Comparison of ENCODE assay signal across 20 cellular contexts in genomic region chr2:104936504-104936903, GRCh38.
DNase-seq lines count a peak whose midpoint lies in the region; ATAC-seq, FAIRE-seq and TF ChIP-seq lines count a peak whose summit lies in the region.
"Had no signal": no experiment of that assay in that cellular context is flagged by ENCODE, and none has a peak within 500 bp of the region (broad histone marks: within the 10 kb centered on the region; RNA-seq: fewer than 3 reads in every experiment).

No MANE protein-coding gene starts in this region.

- H3K36me3 Mint-ChIP-seq in GM23338 (ENCODE audit: low read depth) = no peaks in the 10 kb centered on the region
- H3K36me3 Mint-ChIP-seq: CD4-positive, alpha-beta memory T cell had no signal

- H3K36me3 ChIP-seq in GM23338 (ENCODE audit: insufficient read depth) = no peaks in the 10 kb centered on the region
- H3K36me3 ChIP-seq: HAP-1 had no signal

- H3K9me3 Mint-ChIP-seq in GM23338 = no peaks in the 10 kb centered on the region
- H3K9me3 Mint-ChIP-seq: CD4-positive, alpha-beta memory T cell; HFFc6 had no signal

- DNase-seq in GM23338 (ENCODE audit: low spot score) (no peak), fibroblast of mammary gland (ENCODE audit: low read depth) (peak; percentile 21), sciatic nerve (ENCODE audit: low spot score) (no peak), DMS79 (lab: John Stamatoyannopoulos, UW) (no peak), KBM-7 (no peak), UCSD-AML1 (lab: John Stamatoyannopoulos, UW; ENCODE audit: unreplicated experiment) (no peak), GM19239 (ENCODE audit: insufficient read length, low spot score) (no peak)
- DNase-seq: C1 segment of cervical spinal cord; Calu3; CD4-positive, alpha-beta memory T cell; COR-L47; DND-41; GOT3; HFFc6 had no signal

- TF ChIP-seq CTCF in GM23338 (conservative IDR thresholded peaks at IDR 0.05; ENCODE audit: low read depth in 2 of 2) = no peak
- TF ChIP-seq CTCF in VCaP (conservative IDR thresholded peaks at IDR 0.05) = no peak
- TF ChIP-seq CTCF in fibroblast of mammary gland (conservative IDR thresholded peaks at IDR 0.05; ENCODE audit: control insufficient read depth, insufficient read depth, low read depth, low read length) = no peak

- intact Hi-C loops in sciatic nerve (cut with DNase I) = no loop called here

- no peak overlapping the region for H3K27ac ChIP-seq in GM23338 (ENCODE audit: low read depth)
- peak overlapping the region; percentile 43 for H3K27ac ChIP-seq in VCaP

- no peaks in the 10 kb centered on the region for H4K20me1 ChIP-seq in GM23338 (replicated peaks; ENCODE audit: insufficient read depth)

- H3F3A ChIP-seq in GM23338 (replicated peaks; ENCODE audit: low read depth) = no peaks in the 10 kb centered on the region

- H3K9me2 ChIP-seq in GM23338 (ENCODE audit: insufficient read depth) = no peaks in the 10 kb centered on the region

- H3K27me3 Mint-ChIP-seq in GM23338 (ENCODE audit: insufficient read depth, low read depth, poor library complexity) = no peaks in the 10 kb centered on the region
- H3K27me3 Mint-ChIP-seq: B cell had no signal

- ATAC-seq in GM23338 (no peak), sciatic nerve (peak; percentile 61)

- in situ Hi-C loops in KBM-7 (cut with MboI; ENCODE audit: low pct_unique_long_range_greater_than_20kb, low sequenced_read_pairs) = no loop called here

- no peak overlapping the region for H3K27ac Mint-ChIP-seq in GM23338
- H3K27ac Mint-ChIP-seq: B cell; CD4-positive, alpha-beta memory T cell; HFFc6 had no signal

- no peak for FAIRE-seq in GM19239 (lab: Jason Lieb, UNC)
- FAIRE-seq: G401.6, GM12892, H54 had no signal

- H3K4me1 ChIP-seq in GM23338 (ENCODE audit: insufficient read depth) = peaks cover 7% of the 10 kb centered on the region; the same call in 1 of the 2 replicates
- H3K4me1 ChIP-seq: HAP-1 had no signal

- H3K4me3 Mint-ChIP-seq in GM23338 = no peak overlapping the region
- H3K4me3 Mint-ChIP-seq: B cell; CD4-positive, alpha-beta memory T cell; HFFc6 had no signal

- H3K4me2 ChIP-seq in GM23338 = no peak overlapping the region

- H2AFZ ChIP-seq in GM23338 = peak overlapping the region; percentile 90

- H3K27me3 ChIP-seq in GM23338 (ENCODE audit: insufficient read depth) = no peaks in the 10 kb centered on the region

- H3K79me2 ChIP-seq in GM23338 (replicated peaks; ENCODE audit: insufficient read depth) = no peaks in the 10 kb centered on the region

- peaks cover 13% of the 10 kb centered on the region; the same call in 2 of the 3 replicates for H3K4me1 Mint-ChIP-seq in GM23338

- H3K4me3 ChIP-seq in GM23338 (no peak overlapping the region), fibroblast of mammary gland (ENCODE audit: control insufficient read depth, low read depth, low read length) (no peak overlapping the region)
- H3K4me3 ChIP-seq: HAP-1 had no signal

TF ChIP-seq in GM23338, 12 proteins besides CTCF, POLR2A, EP300 and RAD21 (continues in another document):
- TF ChIP-seq ZNF331 (CRISPR knock-in tag; IDR thresholded peaks at IDR 0.05; ENCODE audit: low read depth) (no peak), EZH2phosphoT487 (IDR thresholded peaks at IDR 0.05; ENCODE audit: unreplicated experiment) (no peak), POLR2AphosphoS5 (IDR thresholded peaks at IDR 0.05; ENCODE audit: low read depth) (no peak), REST (IDR thresholded peaks at IDR 0.05; ENCODE audit: unreplicated experiment) (no peak), ETS1 (IDR thresholded peaks at IDR 0.05) (no peak), CREB1 (CRISPR knock-in tag; IDR thresholded peaks at IDR 0.05; ENCODE audit: low read depth) (no peak), JUNB (IDR thresholded peaks at IDR 0.05; ENCODE audit: unreplicated experiment) (no peak), ZNF462 (CRISPR knock-in tag; IDR thresholded peaks at IDR 0.05) (no peak)
